ENCODE assay signal across 23 cellular contexts in the genomic region with DNA sequence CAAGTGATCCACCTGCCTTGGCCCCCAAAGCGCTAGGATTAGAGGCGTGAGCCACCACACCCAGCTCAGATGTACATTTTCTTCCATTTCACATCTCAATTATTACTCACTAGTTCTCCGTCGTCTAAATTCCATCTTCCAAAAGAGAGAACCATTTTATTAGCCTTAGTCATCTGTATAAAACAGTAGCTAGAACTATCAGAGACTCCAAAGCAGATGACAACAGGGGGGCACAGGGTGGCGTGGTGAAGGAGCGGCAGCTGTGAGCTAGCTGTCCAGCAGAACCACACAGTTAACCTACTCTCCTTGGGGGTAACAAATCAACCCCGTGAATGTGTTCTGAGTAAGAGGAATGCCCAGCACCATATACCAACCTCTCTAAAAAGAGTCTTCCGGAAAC.
"Had no signal": no experiment of that assay in that cellular context is flagged by ENCODE, and none has a peak within 500 bp of the region (broad histone marks: within the 10 kb centered on the region; RNA-seq: fewer than 3 reads in every experiment).

No MANE protein-coding gene starts in this region.

- H3K4me3 ChIP-seq: left lung, mucosa of descending colon, ovary, psoas muscle, sigmoid colon, skin epidermis, spleen, thoracic aorta, tibial nerve, upper lobe of left lung had no signal

- H3K9me3 Mint-ChIP-seq: dendritic cell treated with granulocyte-macrophage colony-stimulating factor and Interleukin-4, amounts not matched to agents 40 ng/mL and 50 ng/mL, for 4 days; effector memory CD8-positive, alpha-beta T cell; mesothelial cell of epicardium; naive thymus-derived CD8-positive, alpha-beta T cell; nephron progenitor cell; stimulated activated naive B cell treated with anti-CD40 and anti-IgM and Interleukin-4, amounts not matched to agents 10 μg/mL and 1 μg/mL and 100 μg/mL, for 72 hours; stimulated activated naive CD8-positive, alpha-beta T cell treated with anti-CD3 and anti-CD28 coated beads, Interleukin-15, Interleukin-2, amounts not matched to agents 100 ng/mL and 50 ng/mL, for 24 hours had no signal

- H3K36me3 ChIP-seq: ovary, thoracic aorta had no signal

- ATAC-seq: effector memory CD8-positive, alpha-beta T cell; left lung; mucosa of descending colon; naive thymus-derived CD8-positive, alpha-beta T cell; psoas muscle; right cardiac atrium; stimulated activated naive B cell treated with anti-CD40 and anti-IgM and Interleukin-4, amounts not matched to agents 10 μg/mL and 1 μg/mL and 100 μg/mL, for 72 hours had no signal

- H3K27me3 Mint-ChIP-seq: dendritic cell treated with granulocyte-macrophage colony-stimulating factor and Interleukin-4, amounts not matched to agents 40 ng/mL and 50 ng/mL, for 4 days; effector memory CD8-positive, alpha-beta T cell; naive thymus-derived CD8-positive, alpha-beta T cell; stimulated activated naive B cell treated with anti-CD40 and anti-IgM and Interleukin-4, amounts not matched to agents 10 μg/mL and 1 μg/mL and 100 μg/mL, for 72 hours; stimulated activated naive CD8-positive, alpha-beta T cell treated with anti-CD3 and anti-CD28 coated beads, Interleukin-15, Interleukin-2, amounts not matched to agents 100 ng/mL and 50 ng/mL, for 24 hours had no signal

- H3K4me1 ChIP-seq: sigmoid colon had no signal

- H3K9me3 ChIP-seq: left lung, mucosa of descending colon, ovary, psoas muscle, sigmoid colon, spleen, thoracic aorta, tibial nerve, upper lobe of left lung had no signal

- H3K36me3 Mint-ChIP-seq: mesothelial cell of epicardium had no signal

- H3K27me3 ChIP-seq: left lung, ovary, sigmoid colon, spleen, tibial nerve, upper lobe of left lung had no signal

- H3K4me1 Mint-ChIP-seq: mesothelial cell of epicardium had no signal

- H3K27ac ChIP-seq: left lung, ovary, psoas muscle, sigmoid colon, skin epidermis, spleen, thoracic aorta, tibial nerve, upper lobe of left lung had no signal

- H3K27ac Mint-ChIP-seq: effector memory CD8-positive, alpha-beta T cell; mesothelial cell of epicardium; nephron progenitor cell; stimulated activated naive B cell treated with anti-CD40 and anti-IgM and Interleukin-4, amounts not matched to agents 10 μg/mL and 1 μg/mL and 100 μg/mL, for 72 hours; stimulated activated naive CD8-positive, alpha-beta T cell treated with anti-CD3 and anti-CD28 coated beads, Interleukin-15, Interleukin-2, amounts not matched to agents 100 ng/mL and 50 ng/mL, for 24 hours had no signal

- DNase-seq: effector memory CD8-positive, alpha-beta T cell; kidney; mesenchymal stem cell; mucosa of descending colon; naive thymus-derived CD8-positive, alpha-beta T cell; nephron progenitor cell; occipital lobe; ovary; posterior cingulate gyrus; psoas muscle; right cardiac atrium; sigmoid colon; spleen; stimulated activated CD4-positive, alpha-beta T cell treated with anti-CD3 and anti-CD28 coated beads, Interleukin-4, amount 100 ng/mL, for 4 hours; stimulated activated naive B cell treated with anti-CD40 and anti-IgM and Interleukin-4, amounts not matched to agents 10 μg/mL and 1 μg/mL and 100 μg/mL, for 72 hours; upper lobe of left lung had no signal

- H3K4me3 Mint-ChIP-seq: dendritic cell treated with granulocyte-macrophage colony-stimulating factor and Interleukin-4, amounts not matched to agents 40 ng/mL and 50 ng/mL, for 4 days; effector memory CD8-positive, alpha-beta T cell; mesothelial cell of epicardium; naive thymus-derived CD8-positive, alpha-beta T cell; nephron progenitor cell; stimulated activated naive B cell treated with anti-CD40 and anti-IgM and Interleukin-4, amounts not matched to agents 10 μg/mL and 1 μg/mL and 100 μg/mL, for 72 hours; stimulated activated naive CD8-positive, alpha-beta T cell treated with anti-CD3 and anti-CD28 coated beads, Interleukin-15, Interleukin-2, amounts not matched to agents 100 ng/mL and 50 ng/mL, for 24 hours had no signal
